In the genomic region with DNA sequence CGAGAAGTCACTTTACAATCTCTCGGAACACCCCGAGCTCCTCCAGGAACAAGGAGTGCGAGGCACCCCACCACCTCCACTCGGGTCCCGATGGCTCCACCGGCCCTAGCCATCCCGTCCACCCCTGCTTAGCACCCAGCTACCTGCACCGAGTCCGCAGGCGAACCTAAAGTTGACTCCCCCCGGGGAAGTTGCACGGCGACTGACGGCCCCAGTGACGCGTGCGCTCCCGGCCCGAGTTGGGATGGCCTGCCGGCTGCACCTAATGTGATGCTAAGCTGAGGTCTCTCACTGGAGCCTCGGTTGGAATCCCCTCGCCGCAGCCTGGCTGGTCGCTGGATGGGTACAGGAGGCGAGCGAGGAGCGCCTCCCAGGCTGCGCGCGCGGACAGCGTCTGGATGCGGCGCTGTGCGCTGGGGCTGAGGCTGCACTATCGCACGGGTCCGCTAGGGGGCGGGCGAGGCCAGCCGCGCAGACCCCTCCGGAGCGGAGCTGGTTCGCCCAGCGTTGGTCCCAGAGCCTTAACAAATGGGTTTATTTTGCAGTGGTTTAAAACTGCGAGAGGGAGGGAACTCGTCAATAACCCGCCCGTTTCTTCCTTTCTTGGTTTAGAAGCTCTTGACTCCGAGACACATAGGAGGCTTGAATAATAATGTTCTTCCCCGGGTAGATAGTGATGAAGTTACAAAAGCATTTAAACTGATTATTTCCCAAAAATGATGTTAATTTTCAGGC, we compare ENCODE assay signal across 8 cellular contexts. TPM values are rescaled to one million over a fixed set of nuclear protein-coding genes. Genes with fewer than 3 reads are reported as not detected.
DNase-seq lines count a peak whose midpoint lies in the region; ATAC-seq and TF ChIP-seq lines count a peak whose summit lies in the region.

A gene (minus strand): TSS at position 526 of the 735 bp plus-strand sequence. CDS start 1,426 bp downstream, outside the sequence.

- peak; percentile 62 for ATAC-seq in GM19463 (IDR thresholded peaks at IDR 0.05; ENCODE audit: unreplicated experiment)
- ATAC-seq in HG03565 (IDR thresholded peaks at IDR 0.05; ENCODE audit: unreplicated experiment) = peak; percentile 79
- peak; percentile 86 to 91 for ATAC-seq in activated naive CD4-positive, alpha-beta T cell treated with anti-CD3 and anti-CD28 coated beads, Interleukin-2, amount 50 U/mL, for 72 hours
- ATAC-seq in heart left ventricle = peak; percentile 72 to 96 (median 94)

- DNase-seq in DMS153 (lab: John Stamatoyannopoulos, UW) (peak; percentile 27), RPMI7951 (ENCODE audit: low read depth) (peak; percentile 83), heart left ventricle (peak; percentile 45 to 84 (median 56)), posterior vena cava (ENCODE audit: low spot score) (peak; percentile 90), lower leg skin (ENCODE audit: low spot score in 2 of 2) (no peak)
- peak in 1 of 2 donors; percentile 81 for DNase-seq in activated naive CD4-positive, alpha-beta T cell treated with anti-CD3 and anti-CD28 coated beads, Interleukin-2, amount 50 U/mL, for 72 hours (ENCODE audit: low spot score in 2 of 2)

- H3K27ac ChIP-seq in heart left ventricle = no peak within 1 kb of the TSS

- TF ChIP-seq CTCF in heart left ventricle (IDR thresholded peaks at IDR 0.05) (peak; percentile 96 to 100 (median 99)), lower leg skin (IDR thresholded peaks at IDR 0.05) (peak in 1 of 3 donors; percentile 48)

- peak within 1 kb of the TSS in 10 of 12 donors; percentile 1 to 50 (median 42) for H3K4me3 ChIP-seq in heart left ventricle
- H3K4me3 ChIP-seq in lower leg skin (ENCODE audit: low read depth, poor library complexity, severe bottlenecking) = no peak within 1 kb of the TSS

- no peaks in the 10 kb centered on the region for H3K36me3 ChIP-seq in heart left ventricle

- TF ChIP-seq POLR2A in heart left ventricle (IDR thresholded peaks at IDR 0.05) (no peak), lower leg skin (IDR thresholded peaks at IDR 0.05) (no peak)

- H3K27me3 ChIP-seq in heart left ventricle = peaks cover 17 to 44% (median 24%) of the 10 kb centered on the region in 9 donors

- peaks cover 0 to 27% (median 9%) of the 10 kb centered on the region in 12 donors for H3K4me1 ChIP-seq in heart left ventricle

- H3K9me3 Mint-ChIP-seq in activated naive CD4-positive, alpha-beta T cell treated with anti-CD3 and anti-CD28 coated beads, Interleukin-2, amount 50 U/mL, for 72 hours = no peaks in the 10 kb centered on the region

- intact Hi-C loops in heart left ventricle (cut with DNase I) = loop anchor here in 8 of 10 donors (2.0 to 10.0 kb wide), 5 partner anchors 102 to 196 kb away; a partner anchor contains a TSS
- intact Hi-C loops in posterior vena cava (cut with DNase I) = no loop called here
- intact Hi-C loops in lower leg skin (cut with DNase I; ENCODE audit: low total_unique reads) = no loop called here

- 5 to 9% (median 5%) methylated on average over 21 to 53 of the region's 53 CpGs for WGBS in heart left ventricle, 4 donors
- 8 to 10% methylated on average over 22 to 33 of the region's 53 CpGs for WGBS in lower leg skin, 2 donors

- H3K36me3 Mint-ChIP-seq in activated naive CD4-positive, alpha-beta T cell treated with anti-CD3 and anti-CD28 coated beads, Interleukin-2, amount 50 U/mL, for 72 hours = no peaks in the 10 kb centered on the region

- no peak within 1 kb of the TSS for H3K27ac Mint-ChIP-seq in activated naive CD4-positive, alpha-beta T cell treated with anti-CD3 and anti-CD28 coated beads, Interleukin-2, amount 50 U/mL, for 72 hours

- H3K9me3 ChIP-seq in heart left ventricle = no peaks in the 10 kb centered on the region

RNA-seq across cellular contexts. Expression of the gene that starts here (rescaled TPM):
- 6.4 and 7.2 TPM in 2 replicates for total RNA-seq in RPMI7951 (2014; rRNA removed; shearing (Covaris generic))
- total RNA-seq in activated naive CD4-positive, alpha-beta T cell treated with anti-CD3 and anti-CD28 coated beads, Interleukin-2, amount 50 U/mL, for 72 hours = 1 to 10 TPM in 1 of 2 donors, under 1 TPM in 1; 0.89 to 3.6 TPM
- under 1 TPM in 6 of 9 donors, not detected in 3; 0.12 to 0.54 (median 0.27) TPM for total RNA-seq in heart left ventricle
- under 1 TPM; 0.11 to 0.22 TPM for polyA plus RNA-seq in heart left ventricle
- total RNA-seq in posterior vena cava = 1 to 10 TPM; 1.1 to 3.4 TPM
- total RNA-seq in lower leg skin = under 1 TPM in 3 of 4 donors, not detected in 1; 0.19 to 0.44 (median 0.19) TPM

Comparison
In these comparisons a context has a peak if more than half of its experiments do, and no peak if none do; other contexts are left out.
1. Peak in DNase-seq, ATAC-seq and H3K4me3 ChIP-seq in heart left ventricle; RNA of the gene not detected or under 1 TPM.
2. DNase-seq: peak in DMS153 (single experiment), RPMI7951 (single experiment) and posterior vena cava (single experiment); none in lower leg skin (0 of 2).
3. intact Hi-C loops: an anchor here in heart left ventricle (2.0 to 10.0 kb wide); none called in posterior vena cava and lower leg skin.
4. Peak in every context shown above with its lines, with median percentiles within 50 percentile points of each other: ATAC-seq.